20 cellular contexts compared by ENCODE assay signal in genomic region chr1:184433928-184434502, GRCh38.
DNase-seq lines count a peak whose midpoint lies in the region; ATAC-seq lines count a peak whose summit lies in the region.
"Had no signal": no experiment of that assay in that cellular context is flagged by ENCODE, and none has a peak within 500 bp of the region (broad histone marks: within the 10 kb centered on the region; RNA-seq: fewer than 3 reads in every experiment).

No MANE protein-coding gene starts in this region.

- DNase-seq in DMS153 (lab: John Stamatoyannopoulos, UW) (peak; percentile 82), NCI-H1417 (lab: John Stamatoyannopoulos, UW) (peak; percentile 42 to 96 (median 70)), NCI-H2227 (lab: John Stamatoyannopoulos, UW; ENCODE audit: unreplicated experiment) (peak; percentile 20), SHP77 treated with DMSO at 0.1 percent for 48 hours (lab: John Stamatoyannopoulos, UW) (peak; percentile 76), RKO (ENCODE audit: low spot score) (no peak)
- DNase-seq: activated CD4-positive, alpha-beta T cell treated with anti-CD3 and anti-CD28 coated beads for 4 hours; activated naive CD4-positive, alpha-beta T cell treated with anti-CD3 and anti-CD28 coated beads for 36 hours; activated T-cell treated with anti-CD3 and anti-CD28 coated beads, Interleukin-2, amount 50 U/mL, for 48 hours; amniotic stem cell; foreskin keratinocyte; midbrain; naive thymus-derived CD8-positive, alpha-beta T cell; NCI-H524; trophoblast cell had no signal

- ATAC-seq in GM21447 (IDR thresholded peaks at IDR 0.05; ENCODE audit: unreplicated experiment) (no peak), GM18907 (IDR thresholded peaks at IDR 0.05; ENCODE audit: unreplicated experiment) (no peak), GM21723 (IDR thresholded peaks at IDR 0.05; ENCODE audit: unreplicated experiment) (no peak)
- ATAC-seq: A549; esophagus mucosa; foreskin keratinocyte; HepG2; naive thymus-derived CD8-positive, alpha-beta T cell had no signal
